In the genomic region with DNA sequence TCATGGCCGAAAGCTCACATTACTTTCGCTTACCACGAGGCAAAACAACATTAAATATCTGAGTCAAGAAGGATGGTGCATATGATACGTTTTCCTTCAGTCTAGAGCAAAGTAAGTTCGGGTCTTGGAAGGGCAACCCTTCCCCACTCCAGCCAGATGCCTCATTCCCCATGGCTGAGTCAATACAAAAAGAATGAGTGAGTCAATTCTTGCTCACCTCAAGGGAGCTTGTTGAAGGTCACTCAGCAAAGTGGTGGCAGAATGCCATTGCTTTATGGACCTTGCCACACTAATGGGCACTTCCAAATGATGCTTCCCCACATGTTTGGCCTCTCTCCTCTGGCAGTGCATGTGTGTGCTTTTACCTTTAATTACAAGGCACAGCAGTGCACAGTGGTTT, we compare ENCODE assay signal across 13 cellular contexts.
DNase-seq lines count a peak whose midpoint lies in the region; ATAC-seq, FAIRE-seq and TF ChIP-seq lines count a peak whose summit lies in the region.
"Had no signal": no experiment of that assay in that cellular context is flagged by ENCODE, and none has a peak within 500 bp of the region (broad histone marks: within the 10 kb centered on the region; RNA-seq: fewer than 3 reads in every experiment).

No MANE protein-coding gene starts in this region.

- intact Hi-C loops in HepG2 (cut with micrococcal nuclease; ENCODE audit: unreplicated experiment) (no loop called here), right lobe of liver (cut with DNase I) (no loop called here)
- intact Hi-C loops in activated CD4-positive, alpha-beta T cell treated with anti-CD3 and anti-CD28 coated beads, Interleukin-2, amount 10 ng/mL, durations not matched to agents 24 days and 14 days (cut with micrococcal nuclease), result no loop called here

- H3K4me3 ChIP-seq in HepG2 (replicated peaks in 1 of 3; ENCODE audit: insufficient read depth in 1 of 3, low read depth in 2 of 3, low read length in 3 of 3), result no peak overlapping the region
- H3K4me3 ChIP-seq in right lobe of liver, result no peak overlapping the region
- H3K4me3 ChIP-seq: BLaER1 treated with 17β-estradiol and CSF1 and Interleukin-3, amounts not matched to agents 10 nM and 100 nM had no signal

- H3K9me3 ChIP-seq in HepG2 (ENCODE audit: low read length), result no peaks in the 10 kb centered on the region
- no peaks in the 10 kb centered on the region for H3K9me3 ChIP-seq in right lobe of liver
- H3K9me3 ChIP-seq: BLaER1 treated with 17β-estradiol and CSF1 and Interleukin-3, amounts not matched to agents 10 nM and 100 nM had no signal

- H4K20me1 ChIP-seq in HepG2 (ENCODE audit: insufficient read depth, low read length), result no peaks in the 10 kb centered on the region
- H4K20me1 ChIP-seq: BLaER1 treated with 17β-estradiol and CSF1 and Interleukin-3, amounts not matched to agents 10 nM and 100 nM had no signal

- CTCF ChIA-PET in HepG2 (lab: Yijun Ruan, JAX; ENCODE audit: low intra/inter-chr PET ratio, low total read pairs), result no interaction called here

- H3K9me3 Mint-ChIP-seq in activated CD4-positive, alpha-beta T cell treated with anti-CD3 and anti-CD28 coated beads, Interleukin-2, amount 10 ng/mL, durations not matched to agents 24 days and 14 days, result no peaks in the 10 kb centered on the region

- H3K27ac Mint-ChIP-seq in activated CD4-positive, alpha-beta T cell treated with anti-CD3 and anti-CD28 coated beads, Interleukin-2, amount 10 ng/mL, durations not matched to agents 24 days and 14 days, result no peak overlapping the region
- H3K27ac Mint-ChIP-seq: stimulated activated naive B cell treated with anti-CD40 and anti-IgM and Interleukin-4, amounts not matched to agents 10 μg/mL and 1 μg/mL and 100 μg/mL, for 72 hours had no signal

- no TSS peak for BruUV-seq in HepG2 (replicated peaks; lab: Mats Ljungman, UMichigan)

- no peak for TF ChIP-seq RAD21 in HepG2 (CRISPR knock-in tag; IDR thresholded peaks at IDR 0.05)

- H3K36me3 ChIP-seq in HepG2 (replicated peaks in 1 of 2; ENCODE audit: control insufficient read depth in 1 of 2, insufficient read depth in 2 of 2, low read length in 2 of 2) (no peaks in the 10 kb centered on the region), right lobe of liver (no peaks in the 10 kb centered on the region)
- H3K36me3 ChIP-seq: BLaER1 treated with 17β-estradiol and CSF1 and Interleukin-3, amounts not matched to agents 10 nM and 100 nM had no signal

- no peak overlapping the region for H3K9ac ChIP-seq in HepG2 (ENCODE audit: insufficient read depth, low read depth, low read length)
- H3K9ac ChIP-seq: BLaER1 treated with 17β-estradiol and CSF1 and Interleukin-3, amounts not matched to agents 10 nM and 100 nM had no signal

- H2AFZ ChIP-seq in HepG2 (ENCODE audit: low read length), result no peak overlapping the region

- H3K27me3 ChIP-seq in HepG2 (ENCODE audit: control insufficient read depth in 1 of 2, insufficient read depth in 2 of 2, low read length in 2 of 2) (no peaks in the 10 kb centered on the region), right lobe of liver (no peaks in the 10 kb centered on the region)
- H3K27me3 ChIP-seq: BLaER1 treated with 17β-estradiol and CSF1 and Interleukin-3, amounts not matched to agents 10 nM and 100 nM had no signal

- H3K4me3 Mint-ChIP-seq in activated CD4-positive, alpha-beta T cell treated with anti-CD3 and anti-CD28 coated beads, Interleukin-2, amount 10 ng/mL, durations not matched to agents 24 days and 14 days, result no peak overlapping the region
- H3K4me3 Mint-ChIP-seq: stimulated activated naive B cell treated with anti-CD40 and anti-IgM and Interleukin-4, amounts not matched to agents 10 μg/mL and 1 μg/mL and 100 μg/mL, for 72 hours had no signal

- DNase-seq in HepG2 (ENCODE audit: low spot score), result peak; percentile 7
- no peak for DNase-seq in right lobe of liver
- DNase-seq in NCI-H748 treated with DMSO at 0.1 percent for 48 hours (lab: John Stamatoyannopoulos, UW), result peak; percentile 44
- peak; percentile 0 for DNase-seq in fibroblast of peridontal ligament (ENCODE audit: extremely low read depth)
- DNase-seq in medulla oblongata (ENCODE audit: extremely low spot score), result no peak
- no peak for DNase-seq in cerebellar nuclear complex (lab: John Stamatoyannopoulos, UW)
- no peak for DNase-seq in activated CD4-positive, alpha-beta T cell treated with anti-CD3 and anti-CD28 coated beads, Interleukin-2, amount 10 ng/mL, durations not matched to agents 24 days and 14 days
- DNase-seq in stimulated activated CD4-positive, alpha-beta T cell treated with anti-CD3 and anti-CD28 coated beads, Interleukin-4, amount 100 ng/mL, for 1 hour, result no peak
- DNase-seq: activated T-cell treated with anti-CD3 and anti-CD28 coated beads, Interleukin-2, amount 50 U/mL, for 48 hours; stimulated activated CD4-positive, alpha-beta T cell treated with anti-CD3 and anti-CD28 coated beads, Interleukin-15, amount 100 ng/mL, for 24 hours; stimulated activated naive B cell treated with anti-CD40 and anti-IgM and Interleukin-4, amounts not matched to agents 10 μg/mL and 1 μg/mL and 100 μg/mL, for 72 hours had no signal

- TF ChIP-seq CTCF in HepG2 (CRISPR knock-in tag; IDR thresholded peaks at IDR 0.05) (no peak), right lobe of liver (IDR thresholded peaks at IDR 0.05) (no peak)

- TF ChIP-seq EP300 in HepG2 (IDR thresholded peaks at IDR 0.05; ENCODE audit: low read depth in 2 of 2, low read length in 2 of 2) (no peak), HepG2 (CRISPR knock-in tag; IDR thresholded peaks at IDR 0.05; ENCODE audit: borderline replicate concordance) (no peak)

- no peak overlapping the region for H3K4me2 ChIP-seq in HepG2 (ENCODE audit: low read depth, low read length)
- H3K4me2 ChIP-seq: BLaER1 treated with 17β-estradiol and CSF1 and Interleukin-3, amounts not matched to agents 10 nM and 100 nM had no signal

- no peaks in the 10 kb centered on the region for H3K36me3 Mint-ChIP-seq in activated CD4-positive, alpha-beta T cell treated with anti-CD3 and anti-CD28 coated beads, Interleukin-2, amount 10 ng/mL, durations not matched to agents 24 days and 14 days (ENCODE audit: low read depth)
- H3K36me3 Mint-ChIP-seq: stimulated activated naive B cell treated with anti-CD40 and anti-IgM and Interleukin-4, amounts not matched to agents 10 μg/mL and 1 μg/mL and 100 μg/mL, for 72 hours had no signal

- H3K4me1 ChIP-seq in HepG2 (ENCODE audit: insufficient read depth, low read length), result no peaks in the 10 kb centered on the region
- H3K4me1 ChIP-seq in right lobe of liver, result no peaks in the 10 kb centered on the region
- H3K4me1 ChIP-seq: BLaER1 treated with 17β-estradiol and CSF1 and Interleukin-3, amounts not matched to agents 10 nM and 100 nM had no signal

- H3K27ac ChIP-seq in HepG2 (ENCODE audit: extremely low read length, insufficient read depth, low read length) (no peak overlapping the region), right lobe of liver (no peak overlapping the region)
- H3K27ac ChIP-seq: BLaER1 treated with 17β-estradiol and CSF1 and Interleukin-3, amounts not matched to agents 10 nM and 100 nM had no signal

- TF ChIP-seq POLR2A in HepG2 (IDR thresholded peaks at IDR 0.05; ENCODE audit: insufficient read depth in 1 of 2, low read depth in 2 of 2, low read length in 2 of 2) (no peak), right lobe of liver (IDR thresholded peaks at IDR 0.05) (no peak)

- POLR2A ChIA-PET in HepG2 (lab: Yijun Ruan, JAX), result no interaction called here

- 17% methylated on average over 5 of the region's 5 CpGs for whole genome bisulfite sequencing in HepG2 (ENCODE audit: low lambda C conversion rate)
- WGBS in right lobe of liver (ENCODE audit: insufficient coverage, low coverage, low lambda C conversion rate, missing lambda C conversion rate), result 60% methylated on average over 5 of the region's 5 CpGs

- FAIRE-seq in HepG2 (lab: Jason Lieb, UNC), result no peak
- FAIRE-seq: colon had no signal

- no peaks in the 10 kb centered on the region for H3K79me2 ChIP-seq in HepG2 (ENCODE audit: insufficient read depth, low read length)

- no peaks in the 10 kb centered on the region for H3K27me3 Mint-ChIP-seq in activated CD4-positive, alpha-beta T cell treated with anti-CD3 and anti-CD28 coated beads, Interleukin-2, amount 10 ng/mL, durations not matched to agents 24 days and 14 days
- H3K27me3 Mint-ChIP-seq: stimulated activated naive B cell treated with anti-CD40 and anti-IgM and Interleukin-4, amounts not matched to agents 10 μg/mL and 1 μg/mL and 100 μg/mL, for 72 hours had no signal

- in situ Hi-C loops in HepG2 (cut with HindIII; ENCODE audit: extremely low pct_ligation_motif_present, low pct_unique_long_range_greater_than_20kb), result no loop called here

- ATAC-seq in HepG2 (no peak), right lobe of liver (no peak)
- ATAC-seq: stimulated activated naive B cell treated with anti-CD40 and anti-IgM and Interleukin-4, amounts not matched to agents 10 μg/mL and 1 μg/mL and 100 μg/mL, for 72 hours had no signal

- H3K4me1 Mint-ChIP-seq in activated CD4-positive, alpha-beta T cell treated with anti-CD3 and anti-CD28 coated beads, Interleukin-2, amount 10 ng/mL, durations not matched to agents 24 days and 14 days, result no peaks in the 10 kb centered on the region
- H3K4me1 Mint-ChIP-seq: stimulated activated naive B cell treated with anti-CD40 and anti-IgM and Interleukin-4, amounts not matched to agents 10 μg/mL and 1 μg/mL and 100 μg/mL, for 72 hours had no signal

TF ChIP-seq in HepG2, 621 proteins besides CTCF, POLR2A, EP300 and RAD21:
- TF ChIP-seq FOSL2 (CRISPR knock-in tag; IDR thresholded peaks at IDR 0.05), result 0 out of 2 replicates have a peak, but pooled peaks have one; percentile 22
- TF ChIP-seq ATRX (CRISPR knock-in tag; IDR thresholded peaks at IDR 0.05; ENCODE audit: borderline replicate concordance), result no peak
TF ChIP-seq in HepG2: peak in this region for 1.

Comparison
In these comparisons a context has a peak if more than half of its experiments do, and no peak if none do; other contexts are left out.
1. DNase-seq: peak in HepG2 (single experiment), NCI-H748 treated with DMSO at 0.1 percent for 48 hours (single experiment) and fibroblast of peridontal ligament (single experiment); none in right lobe of liver (0 of 3), medulla oblongata (single experiment), cerebellar nuclear complex (0 of 2), activated CD4-positive, alpha-beta T cell treated with anti-CD3 and anti-CD28 coated beads, Interleukin-2, amount 10 ng/mL, durations not matched to agents 24 days and 14 days (single experiment) and stimulated activated CD4-positive, alpha-beta T cell treated with anti-CD3 and anti-CD28 coated beads, Interleukin-4, amount 100 ng/mL, for 1 hour (single experiment).